31 cellular contexts compared by ENCODE assay signal in the genomic region with DNA sequence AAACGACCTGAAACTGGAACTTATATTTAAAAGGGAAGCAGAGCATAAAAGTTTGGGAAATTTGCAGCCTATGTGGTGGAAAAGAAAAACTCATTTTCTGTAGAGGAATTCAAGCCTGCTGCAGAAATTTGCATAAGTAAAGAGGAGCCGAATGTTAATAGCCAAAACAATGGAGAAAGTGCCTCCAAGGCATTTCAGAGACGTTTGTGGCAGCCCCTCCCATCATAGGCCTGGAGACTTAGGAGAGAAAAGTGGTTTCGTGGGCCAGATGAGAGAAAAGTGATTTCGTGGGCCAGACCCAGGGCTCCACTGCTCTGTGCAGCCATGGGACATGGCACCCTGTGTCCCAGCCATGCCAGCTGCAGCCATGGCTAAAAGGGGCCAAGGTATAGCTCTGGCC.
"Had no signal": no experiment of that assay in that cellular context is flagged by ENCODE, and none has a peak within 500 bp of the region (broad histone marks: within the 10 kb centered on the region; RNA-seq: fewer than 3 reads in every experiment).

No MANE protein-coding gene starts in this region.

- H3K27ac ChIP-seq: ascending aorta, cardiac muscle cell, VCaP had no signal

- H3K27ac Mint-ChIP-seq: activated CD4-positive, alpha-beta memory T cell treated with anti-CD3 and anti-CD28 coated beads, Interleukin-2, amount 10 ng/mL, durations not matched to agents 7 days and 5 days; activated naive CD8-positive, alpha-beta T cell treated with anti-CD3 and anti-CD28 coated beads for 36 hours; activated T-cell treated with anti-CD3 and anti-CD28 coated beads, Interleukin-2, amount 50 U/mL, for 72 hours; activated T-helper 17 cell treated with anti-CD3 and anti-CD28 coated beads, Interleukin-2, amount 50 U/mL, for 72 hours had no signal

- DNase-seq: activated CD4-positive, alpha-beta memory T cell treated with anti-CD3 and anti-CD28 coated beads, Interleukin-2, amount 10 ng/mL, durations not matched to agents 7 days and 5 days; activated CD4-positive, alpha-beta T cell treated with anti-CD3 and anti-CD28 coated beads for 1 hour; activated CD4-positive, alpha-beta T cell treated with anti-CD3 and anti-CD28 coated beads for 48 hours; activated CD4-positive, CD25-positive, alpha-beta regulatory T cell; activated effector memory CD4-positive, alpha-beta T cell treated with anti-CD3 and anti-CD28 coated beads, Interleukin-2, amount 50 U/mL, for 16 hours; activated naive CD4-positive, alpha-beta T cell; activated naive CD4-positive, alpha-beta T cell treated with anti-CD3 and anti-CD28 coated beads, Interleukin-2, amount 50 U/mL, for 16 hours; activated naive CD8-positive, alpha-beta T cell treated with anti-CD3 and anti-CD28 coated beads for 36 hours; activated T-cell treated with anti-CD3 and anti-CD28 coated beads, Interleukin-2, amount 50 U/mL, for 1 hour; activated T-cell treated with anti-CD3 and anti-CD28 coated beads, Interleukin-2, amount 50 U/mL, for 72 hours; amygdala; Karpas-422; NCI-H1105; NCI-H1417 treated with DMSO at 0.1 percent for 48 hours; NCI-H187 treated with DMSO at 0.1 percent for 48 hours; NCI-H2081; NCI-H2171 treated with DMSO at 0.1 percent for 48 hours; NCI-H2227 treated with DMSO at 0.1 percent for 48 hours; NCI-H446 treated with DMSO at 0.1 percent for 48 hours; NCI-H524 treated with DMSO at 0.1 percent for 48 hours; OCI-M1; Right ventricle myocardium superior; SW 1271; T-helper 1 cell; T-helper 2 cell; T-helper 9 cell had no signal

- H3K27me3 ChIP-seq: ascending aorta, cardiac muscle cell had no signal

- H3K4me1 Mint-ChIP-seq: activated CD4-positive, alpha-beta memory T cell treated with anti-CD3 and anti-CD28 coated beads, Interleukin-2, amount 10 ng/mL, durations not matched to agents 7 days and 5 days; activated naive CD8-positive, alpha-beta T cell treated with anti-CD3 and anti-CD28 coated beads for 36 hours; activated T-helper 17 cell treated with anti-CD3 and anti-CD28 coated beads, Interleukin-2, amount 50 U/mL, for 72 hours; central memory CD8-positive, alpha-beta T cell had no signal

- H3K4me3 Mint-ChIP-seq: activated CD4-positive, alpha-beta memory T cell treated with anti-CD3 and anti-CD28 coated beads, Interleukin-2, amount 10 ng/mL, durations not matched to agents 7 days and 5 days; activated naive CD8-positive, alpha-beta T cell treated with anti-CD3 and anti-CD28 coated beads for 36 hours; activated T-cell treated with anti-CD3 and anti-CD28 coated beads, Interleukin-2, amount 50 U/mL, for 72 hours; activated T-helper 17 cell treated with anti-CD3 and anti-CD28 coated beads, Interleukin-2, amount 50 U/mL, for 72 hours; central memory CD8-positive, alpha-beta T cell had no signal

- H3K4me3 ChIP-seq: ascending aorta, cardiac muscle cell had no signal

- ATAC-seq: activated T-cell treated with anti-CD3 and anti-CD28 coated beads, Interleukin-2, amount 50 U/mL, for 72 hours; activated T-helper 17 cell treated with anti-CD3 and anti-CD28 coated beads, Interleukin-2, amount 50 U/mL, for 72 hours had no signal

- H3K36me3 Mint-ChIP-seq: activated naive CD8-positive, alpha-beta T cell treated with anti-CD3 and anti-CD28 coated beads for 36 hours had no signal

- H3K4me1 ChIP-seq: ascending aorta had no signal

- H3K27me3 Mint-ChIP-seq: activated CD4-positive, alpha-beta memory T cell treated with anti-CD3 and anti-CD28 coated beads, Interleukin-2, amount 10 ng/mL, durations not matched to agents 7 days and 5 days; activated naive CD8-positive, alpha-beta T cell treated with anti-CD3 and anti-CD28 coated beads for 36 hours; activated T-helper 17 cell treated with anti-CD3 and anti-CD28 coated beads, Interleukin-2, amount 50 U/mL, for 72 hours; central memory CD8-positive, alpha-beta T cell had no signal

- H3K9me3 Mint-ChIP-seq: activated CD4-positive, alpha-beta memory T cell treated with anti-CD3 and anti-CD28 coated beads, Interleukin-2, amount 10 ng/mL, durations not matched to agents 7 days and 5 days; activated T-helper 17 cell treated with anti-CD3 and anti-CD28 coated beads, Interleukin-2, amount 50 U/mL, for 72 hours had no signal

- H3K9me3 ChIP-seq: ascending aorta had no signal

- H3K36me3 ChIP-seq: ascending aorta, cardiac muscle cell had no signal
